In the genomic region with DNA sequence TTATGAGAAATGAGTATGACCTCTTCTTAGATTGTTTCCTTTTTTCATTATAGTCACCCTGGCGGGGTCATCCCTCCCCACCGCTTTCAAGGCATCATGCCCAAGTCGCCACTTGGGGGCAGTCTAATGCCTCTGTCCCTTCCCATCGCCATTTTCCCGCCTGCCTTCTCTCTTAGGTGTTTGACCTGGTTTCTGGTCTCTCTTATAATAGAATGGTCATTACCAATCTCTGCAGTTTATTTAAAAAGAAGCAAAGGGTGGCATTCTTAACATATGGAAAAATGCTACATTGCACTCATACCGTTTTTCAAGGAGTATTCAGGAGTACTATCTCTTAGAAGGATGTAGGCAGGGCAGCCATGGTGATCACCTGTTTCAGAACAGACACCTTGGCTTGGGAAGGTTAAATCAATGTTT, we compare ENCODE assay signal across 8 cellular contexts. TPM values are rescaled to one million over a fixed set of nuclear protein-coding genes. Genes with fewer than 3 reads are reported as not detected.
A peak's percentile ranks its signal among the peaks of the same experiment; 100 is the strongest.
DNase-seq lines count a peak whose midpoint lies in the region; ATAC-seq, FAIRE-seq and TF ChIP-seq lines count a peak whose summit lies in the region.

No MANE protein-coding gene starts in this region.

- H3K4me1 Mint-ChIP-seq in activated T-cell treated with anti-CD3 and anti-CD28 coated beads, Interleukin-2, amount 50 U/mL, for 72 hours (ENCODE audit: low read depth): peaks cover 4% of the 10 kb centered on the region

- H3K27ac ChIP-seq in transverse colon: no peak overlapping the region

- WGBS in transverse colon (ENCODE audit: low coverage in 1 of 2), 2 donors: 10 to 14% methylated on average over 6 of the region's 6 CpGs

- peaks cover 10% of the 10 kb centered on the region for H3K27me3 Mint-ChIP-seq in activated T-cell treated with anti-CD3 and anti-CD28 coated beads, Interleukin-2, amount 50 U/mL, for 72 hours (ENCODE audit: low read depth)

- FAIRE-seq in RCC 7860 (lab: Jason Lieb, UNC): peak; percentile 21

- TF ChIP-seq CTCF in AG04449 (IDR thresholded peaks at IDR 0.05; ENCODE audit: insufficient read depth, low read length, missing control alignments) (peak; percentile 85), LNCaP clone FGC (IDR thresholded peaks at IDR 0.05; ENCODE audit: control insufficient read depth, extremely low read depth, insufficient read depth) (peak; percentile 82), fibroblast of the aortic adventitia (IDR thresholded peaks at IDR 0.05; ENCODE audit: insufficient read depth, low read length) (peak; percentile 90), omental fat pad (IDR thresholded peaks at IDR 0.05) (peak in 1 of 3 donors; percentile 19), transverse colon (IDR thresholded peaks at IDR 0.05) (peak; percentile 79 to 89 (median 85))

- H3K9me3 ChIP-seq in transverse colon: no peaks in the 10 kb centered on the region

- POLR2A ChIA-PET in AG04449 (lab: Yijun Ruan, JAX): no interaction called here

- no peak for DNase-seq in AG04449 (ENCODE audit: low read depth, low spot score)
- no peak for DNase-seq in LNCaP clone FGC (ENCODE audit: low read depth)
- peak; percentile 33 for DNase-seq in RCC 7860 (ENCODE audit: low spot score)
- DNase-seq in activated T-cell treated with anti-CD3 and anti-CD28 coated beads, Interleukin-2, amount 50 U/mL, for 72 hours: peak; percentile 75 to 78
- peak; percentile 73 for DNase-seq in fibroblast of the aortic adventitia (ENCODE audit: low read depth)
- DNase-seq in omental fat pad (ENCODE audit: low spot score): peak; percentile 62
- DNase-seq in transverse colon: peak; percentile 75

- H3K4me3 ChIP-seq in AG04449 (ENCODE audit: low read depth, low read length): no peak overlapping the region
- no peak overlapping the region for H3K4me3 ChIP-seq in LNCaP clone FGC (ENCODE audit: low read depth, low read length)
- H3K4me3 ChIP-seq in fibroblast of the aortic adventitia (ENCODE audit: low read depth, low read length): no peak overlapping the region
- no peak overlapping the region for H3K4me3 ChIP-seq in transverse colon

- no peaks in the 10 kb centered on the region for H3K27me3 ChIP-seq in transverse colon

- no peak overlapping the region for H3K27ac Mint-ChIP-seq in activated T-cell treated with anti-CD3 and anti-CD28 coated beads, Interleukin-2, amount 50 U/mL, for 72 hours

- peak; percentile 82 for ATAC-seq in GM18868 (IDR thresholded peaks at IDR 0.05; ENCODE audit: unreplicated experiment)
- peak; percentile 67 to 76 for ATAC-seq in activated T-cell treated with anti-CD3 and anti-CD28 coated beads, Interleukin-2, amount 50 U/mL, for 72 hours (replicated peaks in 1 of 2)
- peak; percentile 70 for ATAC-seq in omental fat pad (ENCODE audit: low FRiP score)

- TF ChIP-seq EP300 in transverse colon (IDR thresholded peaks at IDR 0.05; ENCODE audit: low read depth): no peak

- H3K36me3 ChIP-seq in transverse colon: no peaks in the 10 kb centered on the region

- no peaks in the 10 kb centered on the region for H3K9me3 Mint-ChIP-seq in activated T-cell treated with anti-CD3 and anti-CD28 coated beads, Interleukin-2, amount 50 U/mL, for 72 hours

- TF ChIP-seq POLR2A in transverse colon (IDR thresholded peaks at IDR 0.05): no peak

- H3K4me3 Mint-ChIP-seq in activated T-cell treated with anti-CD3 and anti-CD28 coated beads, Interleukin-2, amount 50 U/mL, for 72 hours: no peak overlapping the region

- in situ Hi-C loops in transverse colon (cut with MboI; ENCODE audit: low pct_ligation_motif_present in 1 of 4, low pct_unique_long_range_greater_than_20kb in 1 of 4, low sequenced_read_pairs in 3 of 4): loop anchor here in 1 of 4 donors (10.0 kb wide), 1 partner anchor 331 kb away; no protein-coding TSS in a partner anchor

- intact Hi-C loops in transverse colon (cut with DNase I; ENCODE audit: low total_unique reads): loop anchor here (5.0 kb wide), 1 partner anchor 329 kb away; no protein-coding TSS in a partner anchor

- CTCF ChIA-PET in AG04449 (lab: Yijun Ruan, JAX): interaction anchor here (0.7 to 10.1 kb wide), 28 partner anchors 9 to 482 kb away, joined by 3 to 172 read pairs (median 4); a partner anchor contains a TSS

- no peaks in the 10 kb centered on the region for H3K36me3 Mint-ChIP-seq in activated T-cell treated with anti-CD3 and anti-CD28 coated beads, Interleukin-2, amount 50 U/mL, for 72 hours (ENCODE audit: insufficient read depth in 2 of 2)

- H3K4me1 ChIP-seq in transverse colon: peaks cover 0 to 3% (median 0%) of the 10 kb centered on the region in 4 donors

RNA-seq across cellular contexts. Expression of a gene that starts 25.2 kb away (rescaled TPM):
- total RNA-seq in activated T-cell treated with anti-CD3 and anti-CD28 coated beads, Interleukin-2, amount 50 U/mL, for 72 hours: not detected
- total RNA-seq in fibroblast of the aortic adventitia (ENCODE audit: low replicate concordance) (not detected in 2 replicates), omental fat pad (not detected), transverse colon (under 1 TPM in 1 of 4 donors, not detected in 3; 0.41 TPM)

RNA-seq across cellular contexts. Expression of a gene that starts 31.2 kb away (rescaled TPM):
- total RNA-seq in activated T-cell treated with anti-CD3 and anti-CD28 coated beads, Interleukin-2, amount 50 U/mL, for 72 hours: 10 to 100 TPM; 58.2 to 59.8 TPM
- 53.6 and 54.0 TPM in 2 replicates for total RNA-seq in fibroblast of the aortic adventitia (ENCODE audit: low replicate concordance)
- 10 to 100 TPM; 30.0 to 46.2 (median 38.9) TPM for total RNA-seq in omental fat pad
- 10 to 100 TPM in 3 of 4 donors, 1 to 10 TPM in 1; 9.7 to 48.4 (median 38.6) TPM for total RNA-seq in transverse colon

Comparison
In these comparisons a context has a peak if more than half of its experiments do, and no peak if none do; other contexts are left out.
1. DNase-seq: peak in RCC 7860 (single experiment), activated T-cell treated with anti-CD3 and anti-CD28 coated beads, Interleukin-2, amount 50 U/mL, for 72 hours (2 of 2), fibroblast of the aortic adventitia (single experiment), omental fat pad (single experiment) and transverse colon (single experiment); none in AG04449 (single experiment) and LNCaP clone FGC (single experiment).
2. Peak in every context shown above with its lines, with median percentiles within 50 percentile points of each other: ATAC-seq.